In the genomic region with DNA sequence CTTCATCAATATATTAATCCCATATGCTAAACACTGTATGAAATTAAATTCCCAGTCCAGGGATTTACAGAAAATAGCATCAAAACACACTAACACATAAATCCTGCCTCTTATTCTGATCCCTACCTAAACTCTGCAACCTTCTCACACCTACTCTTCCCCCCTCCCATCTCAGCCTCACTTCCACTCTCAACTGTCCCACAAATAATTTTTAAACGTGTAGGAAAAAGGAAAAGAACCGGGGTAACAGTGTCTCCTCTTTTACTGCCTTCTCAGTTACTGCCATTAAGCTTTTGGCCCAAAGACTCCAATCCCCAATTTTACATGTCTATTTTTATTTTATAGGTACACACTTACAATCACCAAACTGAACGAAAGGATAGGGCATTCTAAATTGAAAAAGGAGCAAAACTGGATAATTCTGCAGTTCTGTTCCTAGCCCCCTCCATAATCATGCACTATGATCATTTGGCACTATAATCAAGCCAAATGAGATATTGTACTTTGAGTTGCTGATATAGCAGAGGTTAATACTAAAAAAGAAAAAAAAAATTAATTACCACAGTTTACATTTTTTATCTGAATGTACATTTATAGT, we compare ENCODE assay signal across 9 cellular contexts. TPM values are rescaled to one million over a fixed set of nuclear protein-coding genes. Genes with fewer than 3 reads are reported as not detected.
A peak's percentile ranks its signal among the peaks of the same experiment; 100 is the strongest.
DNase-seq lines count a peak whose midpoint lies in the region; ATAC-seq and TF ChIP-seq lines count a peak whose summit lies in the region.
"Had no signal": no experiment of that assay in that cellular context is flagged by ENCODE, and none has a peak within 500 bp of the region (broad histone marks: within the 10 kb centered on the region; RNA-seq: fewer than 3 reads in every experiment).

No MANE protein-coding gene starts in this region.

- TF ChIP-seq CTCF in BE2C (IDR thresholded peaks at IDR 0.05; ENCODE audit: low read depth, low read length): no peak
- no peak for TF ChIP-seq CTCF in MCF 10A (IDR thresholded peaks at IDR 0.05; ENCODE audit: unreplicated experiment)
- TF ChIP-seq CTCF in GM13977 (IDR thresholded peaks at IDR 0.05; ENCODE audit: extremely low read depth, insufficient read depth, missing control alignments): no peak

- peak overlapping the region; percentile 69 for H3K4me3 Mint-ChIP-seq in MCF 10A (ENCODE audit: unreplicated experiment)
- H3K4me3 Mint-ChIP-seq in naive thymus-derived CD4-positive, alpha-beta T cell: peak overlapping the region; percentile 10 to 88 (median 39)

- no peaks in the 10 kb centered on the region for H3K9me3 ChIP-seq in BE2C
- peaks cover 3% of the 10 kb centered on the region; the same call in 1 of the 2 replicates for H3K9me3 ChIP-seq in HAP-1
- H3K9me3 ChIP-seq in naive thymus-derived CD4-positive, alpha-beta T cell (ENCODE audit: control insufficient read depth in 2 of 3, low read length in 3 of 3): no peaks in the 10 kb centered on the region

- H3K4me1 Mint-ChIP-seq in MCF 10A (ENCODE audit: insufficient read depth, unreplicated experiment): peaks cover 25% of the 10 kb centered on the region
- peaks cover 13 to 59% (median 47%) of the 10 kb centered on the region in 7 donors for H3K4me1 Mint-ChIP-seq in naive thymus-derived CD4-positive, alpha-beta T cell

- H3K36me3 ChIP-seq in BE2C (peaks cover 4% of the 10 kb centered on the region; the same call in 1 of the 2 replicates), HAP-1 (replicated peaks) (no peaks in the 10 kb centered on the region)
- H3K36me3 ChIP-seq in naive thymus-derived CD4-positive, alpha-beta T cell (ENCODE audit: control insufficient read depth in 2 of 3, insufficient read depth in 3 of 3, low read length in 3 of 3): peaks cover 0 to 3% (median 0%) of the 10 kb centered on the region in 3 experiments

- 0 out of 2 replicates have a peak overlapping the region, but pooled peaks have one; percentile 2 for H3K4me3 ChIP-seq in BE2C (ENCODE audit: low read depth, low read length)
- peak overlapping the region; percentile 64 for H3K4me3 ChIP-seq in HAP-1
- H3K4me3 ChIP-seq in naive thymus-derived CD4-positive, alpha-beta T cell (ENCODE audit: low read length): no peak overlapping the region

- H3K27me3 ChIP-seq in BE2C (no peaks in the 10 kb centered on the region), HAP-1 (ENCODE audit: low read depth) (no peaks in the 10 kb centered on the region)
- H3K27me3 ChIP-seq in naive thymus-derived CD4-positive, alpha-beta T cell (ENCODE audit: control insufficient read depth in 2 of 2, insufficient read depth in 2 of 2, low read length in 2 of 2): no peaks in the 10 kb centered on the region

- no peak overlapping the region for H3K27ac ChIP-seq in naive thymus-derived CD4-positive, alpha-beta T cell (ENCODE audit: low read depth, low read length)

- no peaks in the 10 kb centered on the region for H3K27me3 Mint-ChIP-seq in MCF 10A (ENCODE audit: insufficient read depth, unreplicated experiment)
- no peaks in the 10 kb centered on the region for H3K27me3 Mint-ChIP-seq in naive thymus-derived CD4-positive, alpha-beta T cell

- ATAC-seq in naive thymus-derived CD4-positive, alpha-beta T cell: no peak
- ATAC-seq in HG03159 (IDR thresholded peaks at IDR 0.05; ENCODE audit: unreplicated experiment): no peak
- ATAC-seq in HG02938 (IDR thresholded peaks at IDR 0.05; ENCODE audit: unreplicated experiment): no peak

- DNase-seq in BE2C: no peak
- DNase-seq in HAP-1 (ENCODE audit: low spot score in 2 of 2): no peak
- no peak for DNase-seq in MCF 10A (ENCODE audit: unreplicated experiment)
- DNase-seq in naive thymus-derived CD4-positive, alpha-beta T cell: no peak
- no peak for DNase-seq in NK-92 (lab: John Stamatoyannopoulos, UW; ENCODE audit: unreplicated experiment)
- no peak for DNase-seq in GM13977 (ENCODE audit: low spot score)
- DNase-seq: activated CD8-positive, alpha-beta memory T cell treated with anti-CD3 and anti-CD28 coated beads, Interleukin-2, amount 50 U/mL, for 48 hours had no signal

- H3K36me3 Mint-ChIP-seq in MCF 10A (ENCODE audit: insufficient read depth, unreplicated experiment): no peaks in the 10 kb centered on the region
- peaks cover 0 to 30% (median 0%) of the 10 kb centered on the region in 5 donors for H3K36me3 Mint-ChIP-seq in naive thymus-derived CD4-positive, alpha-beta T cell

- CTCF ChIA-PET in MCF 10A (lab: Yijun Ruan, JAX): interaction anchor here (0.6 to 0.8 kb wide), 3 partner anchors 11 to 1843 kb away, joined by 3 to 4 read pairs (median 3); no protein-coding TSS in a partner anchor
- CTCF ChIA-PET in naive thymus-derived CD4-positive, alpha-beta T cell (lab: Charles Lee): interaction anchor here (0.6 to 1.0 kb wide), 2 partner anchors 104 to 178 kb away, joined by 3 read pairs; no protein-coding TSS in a partner anchor

- BruUV-seq in MCF 10A (replicated peaks; lab: Mats Ljungman, UMichigan): no TSS peak

- H3K9me3 Mint-ChIP-seq in MCF 10A (ENCODE audit: unreplicated experiment): no peaks in the 10 kb centered on the region
- H3K9me3 Mint-ChIP-seq in naive thymus-derived CD4-positive, alpha-beta T cell: peaks cover 0 to 9% (median under 1%) of the 10 kb centered on the region in 11 donors

- H3K27ac Mint-ChIP-seq in MCF 10A (ENCODE audit: low read depth, unreplicated experiment): peak overlapping the region; percentile 95
- peak overlapping the region in 8 of 9 donors; percentile 17 to 95 (median 61) for H3K27ac Mint-ChIP-seq in naive thymus-derived CD4-positive, alpha-beta T cell

- intact Hi-C loops in MCF 10A (cut with micrococcal nuclease): loop anchor here (2.0 kb wide), 1 partner anchor 97 kb away; no protein-coding TSS in a partner anchor
- intact Hi-C loops in naive thymus-derived CD4-positive, alpha-beta T cell (cut with micrococcal nuclease): loop anchor here (2.0 to 5.0 kb wide), 7 partner anchors 32 to 907 kb away; a partner anchor contains a TSS

- POLR2A ChIA-PET in MCF 10A (lab: Yijun Ruan, JAX): interaction anchor here (0.6 to 4.7 kb wide), 19 partner anchors 12 to 203 kb away, joined by 3 to 41 read pairs (median 6); a partner anchor contains a TSS
- POLR2A ChIA-PET in naive thymus-derived CD4-positive, alpha-beta T cell (lab: Charles Lee): interaction anchor here (0.7 to 2.0 kb wide), 5 partner anchors 45 to 203 kb away, joined by 3 to 11 read pairs (median 4); a partner anchor contains a TSS

- H3K4me1 ChIP-seq in BE2C: peaks cover 10% of the 10 kb centered on the region; the same call in 1 of the 2 replicates
- peaks cover 40% of the 10 kb centered on the region for H3K4me1 ChIP-seq in HAP-1
- H3K4me1 ChIP-seq in naive thymus-derived CD4-positive, alpha-beta T cell (ENCODE audit: control insufficient read depth in 2 of 2, insufficient read depth in 2 of 2, low read length in 2 of 2): peaks cover 14 to 16% of the 10 kb centered on the region in 2 donors

- in situ Hi-C loops in HAP-1 (cut with MboI; ENCODE audit: low sequenced_read_pairs): no loop called here
- in situ Hi-C loops in GM13977 (cut with MboI; ENCODE audit: low pct_unique_long_range_greater_than_20kb, low sequenced_read_pairs, unreplicated experiment): loop anchor here (25.0 kb wide), 1 partner anchor 172 kb away; no protein-coding TSS in a partner anchor

RNA-seq across cellular contexts. Expression of a gene that starts 2.9 kb away (rescaled TPM):
- 16.4 TPM for polyA plus RNA-seq in BE2C (2012; ENCODE audit: insufficient read depth, insufficient read length, low read depth)
- 18.9 and 20.7 TPM in 2 replicates for total RNA-seq in MCF 10A (2022)
- 10 to 100 TPM; 26.8 to 42.8 (median 38.9) TPM for total RNA-seq in naive thymus-derived CD4-positive, alpha-beta T cell
- 1 to 10 TPM; 4.4 to 5.0 TPM for polyA plus RNA-seq in naive thymus-derived CD4-positive, alpha-beta T cell

RNA-seq across cellular contexts. Expression of a gene that starts 51.9 kb away (rescaled TPM):
- polyA plus RNA-seq in BE2C (2012; ENCODE audit: insufficient read depth, insufficient read length, low read depth): 4.8 TPM
- 17.4 and 22.5 TPM in 2 replicates for total RNA-seq in MCF 10A (2022)
- total RNA-seq in naive thymus-derived CD4-positive, alpha-beta T cell: 10 to 100 TPM; 17.3 to 39.5 (median 24.9) TPM
- 10 to 100 TPM; 40.2 to 46.5 TPM for polyA plus RNA-seq in naive thymus-derived CD4-positive, alpha-beta T cell
